29 cellular contexts compared by ENCODE assay signal in genomic region chr3:151796105-151796705, GRCh38. TPM values are rescaled to one million over a fixed set of nuclear protein-coding genes. Genes with fewer than 3 reads are reported as not detected.
"Had no signal": no experiment of that assay in that cellular context is flagged by ENCODE, and none has a peak within 500 bp of the region (broad histone marks: within the 10 kb centered on the region; RNA-seq: fewer than 3 reads in every experiment).

No MANE protein-coding gene starts in this region.

- H3K27me3 ChIP-seq: body of pancreas, esophagus squamous epithelium, gastrocnemius medialis, neutrophil, ovary, right atrium auricular region, stomach, suprapubic skin, transverse colon had no signal

- H3K9me3 ChIP-seq: body of pancreas, esophagus squamous epithelium, gastrocnemius medialis, neutrophil, ovary, prostate gland, right atrium auricular region, stomach, suprapubic skin, transverse colon had no signal

- FAIRE-seq: colon, islet of Langerhans, urothelium cell line had no signal

- H3K4me3 ChIP-seq: esophagus squamous epithelium, gastrocnemius medialis, ovary, prostate gland, right atrium auricular region, stomach, suprapubic skin, transverse colon had no signal

- DNase-seq: activated CD4-positive, alpha-beta T cell treated with anti-CD3 and anti-CD28 coated beads, Interleukin-2, amount 10 ng/mL, durations not matched to agents 7 days and 5 days; activated CD8-positive, alpha-beta memory T cell treated with anti-CD3 and anti-CD28 coated beads, Interleukin-2, amount 10 ng/mL, durations not matched to agents 7 days and 5 days; activated CD8-positive, alpha-beta T cell treated with anti-CD3 and anti-CD28 coated beads for 36 hours; activated effector memory CD4-positive, alpha-beta T cell treated with anti-CD3 and anti-CD28 coated beads, Interleukin-2, amount 50 U/mL, for 16 hours; activated naive CD4-positive, alpha-beta T cell treated with anti-CD3 and anti-CD28 coated beads, Interleukin-2, amount 10 ng/mL, durations not matched to agents 7 days and 5 days; activated T-cell treated with anti-CD3 and anti-CD28 coated beads for 4 hours; body of pancreas; central memory CD4-positive, alpha-beta T cell; esophagus squamous epithelium; gastrocnemius medialis; hypothalamus; left colon; ovary; stimulated activated CD4-positive, alpha-beta T cell treated with anti-CD3 and anti-CD28 coated beads, Interleukin-2, amount 100 ng/mL, for 24 hours; stomach; transverse colon had no signal

- H3K36me3 ChIP-seq: esophagus squamous epithelium, gastrocnemius medialis, neutrophil, ovary, prostate gland, right atrium auricular region, stomach, suprapubic skin, transverse colon had no signal

- ATAC-seq: activated CD4-positive, CD25-positive, alpha-beta regulatory T cell treated with anti-CD3 and anti-CD28 coated beads, Interleukin-2, amount 50 U/mL, for 24 hours; activated CD8-positive, alpha-beta memory T cell treated with anti-CD3 and anti-CD28 coated beads, Interleukin-2, amount 10 ng/mL, durations not matched to agents 7 days and 5 days; activated CD8-positive, alpha-beta T cell treated with anti-CD3 and anti-CD28 coated beads for 36 hours; body of pancreas; gastrocnemius medialis; left colon; stimulated activated memory B cell treated with anti-CD40 and anti-IgM and Interleukin-4, amounts not matched to agents 10 μg/mL and 1 μg/mL and 100 μg/mL, for 72 hours had no signal

- H3K4me1 ChIP-seq: gastrocnemius medialis, prostate gland, right atrium auricular region had no signal

- H3K27ac ChIP-seq: body of pancreas, esophagus squamous epithelium, gastrocnemius medialis, neutrophil, ovary, prostate gland, right atrium auricular region, stomach, suprapubic skin, transverse colon, VCaP had no signal

RNA-seq across cellular contexts. Expression of gene AADAC, which starts 17.7 kb away (rescaled TPM):
- total RNA-seq: activated CD4-positive, alpha-beta T cell treated with anti-CD3 and anti-CD28 coated beads, Interleukin-2, amount 10 ng/mL, durations not matched to agents 7 days and 5 days; activated CD8-positive, alpha-beta memory T cell treated with anti-CD3 and anti-CD28 coated beads, Interleukin-2, amount 10 ng/mL, durations not matched to agents 7 days and 5 days; activated CD8-positive, alpha-beta T cell treated with anti-CD3 and anti-CD28 coated beads for 36 hours; left colon; mononuclear cell; myocyte; prostate gland; T-helper 2 cell treated with Interferon-gamma antibody and Interleukin-4, amounts not matched to agents 100 ng/mL and 5 ng/mL, for 36 hours had no signal
